In the genomic region with DNA sequence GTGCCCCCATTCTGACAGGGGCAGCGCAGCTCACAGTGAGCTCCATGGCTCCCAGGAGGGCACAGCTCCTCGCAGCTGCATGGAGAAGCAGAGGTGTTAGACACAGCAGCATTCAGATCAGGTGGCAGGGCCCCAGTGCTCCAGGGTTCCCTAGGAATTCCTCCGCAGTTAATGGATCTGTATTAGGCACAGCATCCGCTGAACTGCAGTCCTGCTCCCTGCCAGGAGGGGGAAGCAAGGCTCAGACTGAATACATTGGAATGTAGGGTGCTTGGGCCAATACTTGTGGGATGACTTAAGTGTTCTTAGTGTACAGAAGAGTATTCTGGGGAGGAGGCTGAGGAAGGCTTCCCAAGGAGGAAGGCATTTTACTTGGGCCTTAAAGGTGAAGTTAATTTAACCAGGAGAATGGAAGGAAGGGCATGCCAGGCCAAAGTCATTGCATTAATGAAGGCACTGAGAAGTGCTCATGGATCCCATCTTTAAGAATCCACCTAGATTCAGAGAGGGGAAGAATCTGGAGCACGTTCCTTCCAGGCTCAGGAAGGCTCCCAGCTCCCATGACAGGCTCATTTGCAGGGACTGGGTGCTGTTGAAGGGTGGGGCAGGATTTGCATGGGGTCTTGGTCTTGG, we compare ENCODE assay signal across 8 cellular contexts.
DNase-seq lines count a peak whose midpoint lies in the region; ATAC-seq, FAIRE-seq and TF ChIP-seq lines count a peak whose summit lies in the region.

No MANE protein-coding gene starts in this region.

- H3K27ac ChIP-seq in pancreas: no peak overlapping the region

- no peaks in the 10 kb centered on the region for H3K36me3 ChIP-seq in pancreas

- no peaks in the 10 kb centered on the region for H3K36me3 Mint-ChIP-seq in WTC11

- POLR2A ChIA-PET in WTC11 (lab: Charles Lee): no interaction called here

- DNase-seq in SIG-M5 treated with dmso at 0.1 percent for 504 hours (lab: John Stamatoyannopoulos, UW; ENCODE audit: unreplicated experiment): peak; percentile 54
- no peak for DNase-seq in SIG-M5 (lab: John Stamatoyannopoulos, UW)
- DNase-seq in WTC11 (ENCODE audit: low spot score): peak; percentile 90
- peak; percentile 35 for DNase-seq in foreskin melanocyte
- DNase-seq in pancreas: peak in 5 of 6 donors; percentile 45 to 82 (median 67)
- DNase-seq in NCI-H1930 (lab: John Stamatoyannopoulos, UW): no peak

- ATAC-seq in WTC11: peak; percentile 74
- ATAC-seq in pancreas: peak; percentile 78 to 92 (median 90)
- no peak for ATAC-seq in HG03460 (IDR thresholded peaks at IDR 0.05; ENCODE audit: unreplicated experiment)

- 0 out of 2 replicates have a peak, but pooled peaks cover 2% of the 10 kb centered on the region for H3K27me3 Mint-ChIP-seq in WTC11 (ENCODE audit: low read depth)

- no peaks in the 10 kb centered on the region for H3K9me3 Mint-ChIP-seq in WTC11

- CTCF ChIA-PET in WTC11 (lab: Charles Lee): interaction anchor here (0.6 to 2.7 kb wide), 9 partner anchors 11 to 773 kb away, joined by 3 to 9 read pairs (median 4); no protein-coding TSS in a partner anchor

- peak; percentile 87 for TF ChIP-seq CTCF in LNCAP (IDR thresholded peaks at IDR 0.05)
- TF ChIP-seq CTCF in WTC11 (IDR thresholded peaks at IDR 0.05): peak; percentile 84
- TF ChIP-seq CTCF in pancreas (IDR thresholded peaks at IDR 0.05): peak; percentile 57 to 67 (median 62)

- 50 to 59% methylated on average over 5 of the region's 5 CpGs for WGBS in pancreas, 2 donors

- H3K4me1 ChIP-seq in pancreas: peaks cover 0 to 4% (median 0%) of the 10 kb centered on the region in 3 donors

- H3K4me3 ChIP-seq in pancreas: no peak overlapping the region

- peak overlapping the region; percentile 56 for H3K4me3 Mint-ChIP-seq in WTC11

- no peak for FAIRE-seq in pancreas (lab: Jason Lieb, UNC)

- no peaks in the 10 kb centered on the region for H3K27me3 ChIP-seq in pancreas

- no peaks in the 10 kb centered on the region for H3K9me3 ChIP-seq in pancreas

- peaks cover 30% of the 10 kb centered on the region for H3K4me1 Mint-ChIP-seq in WTC11

- no peak overlapping the region for H3K27ac Mint-ChIP-seq in WTC11

- intact Hi-C loops in pancreas (cut with DNase I): loop anchor here in 2 of 3 donors (10.0 kb wide), 2 partner anchors 204 to 214 kb away; no protein-coding TSS in a partner anchor

TF ChIP-seq in WTC11, 78 proteins besides CTCF, POLR2A, EP300 and RAD21:
- TF ChIP-seq, protein P1, sequence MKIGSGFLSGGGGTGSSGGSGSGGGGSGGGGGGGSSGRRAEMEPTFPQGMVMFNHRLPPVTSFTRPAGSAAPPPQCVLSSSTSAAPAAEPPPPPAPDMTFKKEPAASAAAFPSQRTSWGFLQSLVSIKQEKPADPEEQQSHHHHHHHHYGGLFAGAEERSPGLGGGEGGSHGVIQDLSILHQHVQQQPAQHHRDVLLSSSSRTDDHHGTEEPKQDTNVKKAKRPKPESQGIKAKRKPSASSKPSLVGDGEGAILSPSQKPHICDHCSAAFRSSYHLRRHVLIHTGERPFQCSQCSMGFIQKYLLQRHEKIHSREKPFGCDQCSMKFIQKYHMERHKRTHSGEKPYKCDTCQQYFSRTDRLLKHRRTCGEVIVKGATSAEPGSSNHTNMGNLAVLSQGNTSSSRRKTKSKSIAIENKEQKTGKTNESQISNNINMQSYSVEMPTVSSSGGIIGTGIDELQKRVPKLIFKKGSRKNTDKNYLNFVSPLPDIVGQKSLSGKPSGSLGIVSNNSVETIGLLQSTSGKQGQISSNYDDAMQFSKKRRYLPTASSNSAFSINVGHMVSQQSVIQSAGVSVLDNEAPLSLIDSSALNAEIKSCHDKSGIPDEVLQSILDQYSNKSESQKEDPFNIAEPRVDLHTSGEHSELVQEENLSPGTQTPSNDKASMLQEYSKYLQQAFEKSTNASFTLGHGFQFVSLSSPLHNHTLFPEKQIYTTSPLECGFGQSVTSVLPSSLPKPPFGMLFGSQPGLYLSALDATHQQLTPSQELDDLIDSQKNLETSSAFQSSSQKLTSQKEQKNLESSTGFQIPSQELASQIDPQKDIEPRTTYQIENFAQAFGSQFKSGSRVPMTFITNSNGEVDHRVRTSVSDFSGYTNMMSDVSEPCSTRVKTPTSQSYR (CRISPR knock-in tag; IDR thresholded peaks at IDR 0.05): no peak
- TF ChIP-seq TEAD1 (CRISPR knock-in tag; IDR thresholded peaks at IDR 0.05) (peak; percentile 85), MYBL2 (CRISPR knock-in tag; IDR thresholded peaks at IDR 0.05) (no peak), ZNF219 (CRISPR knock-in tag; IDR thresholded peaks at IDR 0.05; ENCODE audit: borderline replicate concordance) (no peak), MXD4 (CRISPR knock-in tag; IDR thresholded peaks at IDR 0.05; ENCODE audit: borderline replicate concordance) (no peak), CREM (CRISPR knock-in tag; IDR thresholded peaks at IDR 0.05) (no peak), GABPB1 (CRISPR knock-in tag; IDR thresholded peaks at IDR 0.05) (no peak), PRRX2 (CRISPR knock-in tag; IDR thresholded peaks at IDR 0.05) (no peak), KAT7 (CRISPR knock-in tag; IDR thresholded peaks at IDR 0.05; ENCODE audit: borderline replicate concordance) (no peak), ESRRA (CRISPR knock-in tag; IDR thresholded peaks at IDR 0.05; ENCODE audit: borderline replicate concordance) (no peak), FOXJ3 (CRISPR knock-in tag; IDR thresholded peaks at IDR 0.05; ENCODE audit: borderline replicate concordance) (no peak), RELA (CRISPR knock-in tag; IDR thresholded peaks at IDR 0.05; ENCODE audit: borderline replicate concordance) (no peak), ZNF121 (CRISPR knock-in tag; IDR thresholded peaks at IDR 0.05) (no peak), TEAD4 (CRISPR knock-in tag; IDR thresholded peaks at IDR 0.05) (0 out of 2 replicates have a peak, but pooled peaks have one; percentile 18)
- TF ChIP-seq, protein P2, sequence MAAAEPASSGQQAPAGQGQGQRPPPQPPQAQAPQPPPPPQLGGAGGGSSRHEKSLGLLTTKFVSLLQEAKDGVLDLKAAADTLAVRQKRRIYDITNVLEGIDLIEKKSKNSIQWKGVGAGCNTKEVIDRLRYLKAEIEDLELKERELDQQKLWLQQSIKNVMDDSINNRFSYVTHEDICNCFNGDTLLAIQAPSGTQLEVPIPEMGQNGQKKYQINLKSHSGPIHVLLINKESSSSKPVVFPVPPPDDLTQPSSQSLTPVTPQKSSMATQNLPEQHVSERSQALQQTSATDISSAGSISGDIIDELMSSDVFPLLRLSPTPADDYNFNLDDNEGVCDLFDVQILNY (CRISPR knock-in tag; IDR thresholded peaks at IDR 0.05): no peak
- TF ChIP-seq, protein P3, sequence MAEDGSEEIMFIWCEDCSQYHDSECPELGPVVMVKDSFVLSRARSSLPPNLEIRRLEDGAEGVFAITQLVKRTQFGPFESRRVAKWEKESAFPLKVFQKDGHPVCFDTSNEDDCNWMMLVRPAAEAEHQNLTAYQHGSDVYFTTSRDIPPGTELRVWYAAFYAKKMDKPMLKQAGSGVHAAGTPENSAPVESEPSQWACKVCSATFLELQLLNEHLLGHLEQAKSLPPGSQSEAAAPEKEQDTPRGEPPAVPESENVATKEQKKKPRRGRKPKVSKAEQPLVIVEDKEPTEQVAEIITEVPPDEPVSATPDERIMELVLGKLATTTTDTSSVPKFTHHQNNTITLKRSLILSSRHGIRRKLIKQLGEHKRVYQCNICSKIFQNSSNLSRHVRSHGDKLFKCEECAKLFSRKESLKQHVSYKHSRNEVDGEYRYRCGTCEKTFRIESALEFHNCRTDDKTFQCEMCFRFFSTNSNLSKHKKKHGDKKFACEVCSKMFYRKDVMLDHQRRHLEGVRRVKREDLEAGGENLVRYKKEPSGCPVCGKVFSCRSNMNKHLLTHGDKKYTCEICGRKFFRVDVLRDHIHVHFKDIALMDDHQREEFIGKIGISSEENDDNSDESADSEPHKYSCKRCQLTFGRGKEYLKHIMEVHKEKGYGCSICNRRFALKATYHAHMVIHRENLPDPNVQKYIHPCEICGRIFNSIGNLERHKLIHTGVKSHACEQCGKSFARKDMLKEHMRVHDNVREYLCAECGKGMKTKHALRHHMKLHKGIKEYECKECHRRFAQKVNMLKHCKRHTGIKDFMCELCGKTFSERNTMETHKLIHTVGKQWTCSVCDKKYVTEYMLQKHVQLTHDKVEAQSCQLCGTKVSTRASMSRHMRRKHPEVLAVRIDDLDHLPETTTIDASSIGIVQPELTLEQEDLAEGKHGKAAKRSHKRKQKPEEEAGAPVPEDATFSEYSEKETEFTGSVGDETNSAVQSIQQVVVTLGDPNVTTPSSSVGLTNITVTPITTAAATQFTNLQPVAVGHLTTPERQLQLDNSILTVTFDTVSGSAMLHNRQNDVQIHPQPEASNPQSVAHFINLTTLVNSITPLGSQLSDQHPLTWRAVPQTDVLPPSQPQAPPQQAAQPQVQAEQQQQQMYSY (CRISPR knock-in tag; IDR thresholded peaks at IDR 0.05): no peak
- TF ChIP-seq, protein P4, sequence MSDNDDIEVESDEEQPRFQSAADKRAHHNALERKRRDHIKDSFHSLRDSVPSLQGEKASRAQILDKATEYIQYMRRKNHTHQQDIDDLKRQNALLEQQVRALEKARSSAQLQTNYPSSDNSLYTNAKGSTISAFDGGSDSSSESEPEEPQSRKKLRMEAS (CRISPR knock-in tag; IDR thresholded peaks at IDR 0.05): no peak
- TF ChIP-seq, protein P5, sequence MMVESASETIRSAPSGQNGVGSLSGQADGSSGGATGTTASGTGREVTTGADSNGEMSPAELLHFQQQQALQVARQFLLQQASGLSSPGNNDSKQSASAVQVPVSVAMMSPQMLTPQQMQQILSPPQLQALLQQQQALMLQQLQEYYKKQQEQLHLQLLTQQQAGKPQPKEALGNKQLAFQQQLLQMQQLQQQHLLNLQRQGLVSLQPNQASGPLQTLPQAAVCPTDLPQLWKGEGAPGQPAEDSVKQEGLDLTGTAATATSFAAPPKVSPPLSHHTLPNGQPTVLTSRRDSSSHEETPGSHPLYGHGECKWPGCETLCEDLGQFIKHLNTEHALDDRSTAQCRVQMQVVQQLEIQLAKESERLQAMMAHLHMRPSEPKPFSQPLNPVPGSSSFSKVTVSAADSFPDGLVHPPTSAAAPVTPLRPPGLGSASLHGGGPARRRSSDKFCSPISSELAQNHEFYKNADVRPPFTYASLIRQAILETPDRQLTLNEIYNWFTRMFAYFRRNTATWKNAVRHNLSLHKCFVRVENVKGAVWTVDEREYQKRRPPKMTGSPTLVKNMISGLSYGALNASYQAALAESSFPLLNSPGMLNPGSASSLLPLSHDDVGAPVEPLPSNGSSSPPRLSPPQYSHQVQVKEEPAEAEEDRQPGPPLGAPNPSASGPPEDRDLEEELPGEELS (CRISPR knock-in tag; IDR thresholded peaks at IDR 0.05): no peak

Comparison
In these comparisons a context has a peak if more than half of its experiments do, and no peak if none do; other contexts are left out.
1. DNase-seq: peak in SIG-M5 treated with dmso at 0.1 percent for 504 hours (single experiment), WTC11 (single experiment), foreskin melanocyte (single experiment) and pancreas (5 of 6); none in SIG-M5 (single experiment) and NCI-H1930 (0 of 2).
2. Peak in every context shown above with its lines, with median percentiles within 50 percentile points of each other: CTCF ChIP-seq.